ENCODE assay signal across 8 cellular contexts in the genomic region with DNA sequence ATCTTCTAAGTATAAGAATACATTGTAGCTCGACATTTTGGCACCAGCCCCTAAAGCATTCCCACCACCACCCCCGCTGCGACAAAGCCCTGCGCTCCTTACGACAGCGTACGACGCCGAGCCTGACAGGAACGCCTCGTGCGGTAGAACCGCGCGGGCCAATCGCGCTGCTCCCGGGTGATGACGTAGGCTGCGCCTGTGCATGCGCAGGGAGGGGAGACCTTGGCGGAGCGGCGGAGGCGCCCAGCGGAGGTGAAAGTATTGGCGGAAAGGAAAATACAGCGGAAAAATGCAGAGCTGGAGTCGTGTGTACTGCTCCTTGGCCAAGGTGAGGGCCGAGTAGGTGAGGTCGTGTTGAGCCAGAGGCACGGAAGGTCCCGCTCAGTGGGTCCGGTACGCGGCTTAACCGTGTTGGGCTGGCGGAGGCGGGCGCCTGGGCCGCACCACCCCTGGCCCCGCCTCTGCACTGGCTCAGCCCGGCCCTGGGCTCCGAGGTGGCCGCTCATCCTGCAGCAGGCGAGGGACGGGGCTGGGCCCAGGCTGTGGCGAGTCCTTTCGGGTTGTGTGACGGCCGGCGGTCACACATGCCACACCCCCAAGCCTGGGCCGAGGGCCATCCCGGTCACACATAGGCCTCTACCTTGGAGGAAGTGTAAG. TPM values are rescaled to one million over a fixed set of nuclear protein-coding genes. Genes with fewer than 3 reads are reported as not detected.
DNase-seq lines count a peak whose midpoint lies in the region; ATAC-seq, FAIRE-seq and TF ChIP-seq lines count a peak whose summit lies in the region.

A gene with protein sequence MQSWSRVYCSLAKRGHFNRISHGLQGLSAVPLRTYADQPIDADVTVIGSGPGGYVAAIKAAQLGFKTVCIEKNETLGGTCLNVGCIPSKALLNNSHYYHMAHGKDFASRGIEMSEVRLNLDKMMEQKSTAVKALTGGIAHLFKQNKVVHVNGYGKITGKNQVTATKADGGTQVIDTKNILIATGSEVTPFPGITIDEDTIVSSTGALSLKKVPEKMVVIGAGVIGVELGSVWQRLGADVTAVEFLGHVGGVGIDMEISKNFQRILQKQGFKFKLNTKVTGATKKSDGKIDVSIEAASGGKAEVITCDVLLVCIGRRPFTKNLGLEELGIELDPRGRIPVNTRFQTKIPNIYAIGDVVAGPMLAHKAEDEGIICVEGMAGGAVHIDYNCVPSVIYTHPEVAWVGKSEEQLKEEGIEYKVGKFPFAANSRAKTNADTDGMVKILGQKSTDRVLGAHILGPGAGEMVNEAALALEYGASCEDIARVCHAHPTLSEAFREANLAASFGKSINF (plus strand): TSS at position 222 of the 657 bp plus-strand sequence. CDS start 68 bp downstream, at position 290.

- peak within 1 kb of the TSS; percentile 90 to 100 (median 99) for H3K27ac Mint-ChIP-seq in CD8-positive, alpha-beta memory T cell

- H3K4me2 ChIP-seq in H1 (ENCODE audit: insufficient read depth in 1 of 2, low read depth in 2 of 2, low read length in 2 of 2): peak within 1 kb of the TSS; percentile 70 to 97
- peak within 1 kb of the TSS; percentile 97 for H3K4me2 ChIP-seq in mesendoderm (ENCODE audit: low read length)

- H4K91ac ChIP-seq in H1 (replicated peaks; ENCODE audit: insufficient read length, low read length): peak within 1 kb of the TSS; percentile 85

- TF ChIP-seq EP300 in H1 (IDR thresholded peaks at IDR 0.05; ENCODE audit: borderline replicate concordance in 1 of 2, low read depth in 2 of 2, low read length in 2 of 2): no peak

- H3K4me1 ChIP-seq in CD8-positive, alpha-beta memory T cell (ENCODE audit: insufficient read depth, low read length): peaks cover 40% of the 10 kb centered on the region
- H3K4me1 ChIP-seq in H1 (replicated peaks in 1 of 4; ENCODE audit: control insufficient read depth in 3 of 4, insufficient read depth in 4 of 4, low read length in 3 of 4) (peaks cover 0 to 6% (median 3%) of the 10 kb centered on the region in 4 experiments; a peak in 1 of 7 replicates), mesendoderm (ENCODE audit: control insufficient read depth, low read depth, low read length) (peaks cover 5% of the 10 kb centered on the region)

- 0 out of 2 replicates have a peak within 1 kb of the TSS, but pooled peaks have one; percentile 53 for H2BK12ac ChIP-seq in H1 (ENCODE audit: low read depth, low read length)

- peaks cover 1 to 5% of the 10 kb centered on the region in 2 experiments for H4K20me1 ChIP-seq in H1 (replicated peaks in 1 of 2; ENCODE audit: control insufficient read depth in 1 of 2, insufficient read depth in 2 of 2, low read length in 2 of 2)

- H3K4ac ChIP-seq in H1 (replicated peaks; ENCODE audit: insufficient read length, low read depth, low read length) (peak within 1 kb of the TSS; percentile 49), mesendoderm (ENCODE audit: low read depth, low read length) (no peak within 1 kb of the TSS)

- H3K9ac ChIP-seq in H1 (replicated peaks in 1 of 4; ENCODE audit: extremely low read depth in 1 of 4, low read depth in 3 of 4, low read length in 3 of 4) (peak within 1 kb of the TSS; percentile 75 to 90 (median 88)), mesendoderm (ENCODE audit: low read length) (peak within 1 kb of the TSS; percentile 92)

- H4K5ac ChIP-seq in H1 (ENCODE audit: insufficient read length, low read depth, low read length) (peak within 1 kb of the TSS; percentile 88), mesendoderm (ENCODE audit: low read length) (no peak within 1 kb of the TSS)

- H2BK120ac ChIP-seq in H1 (replicated peaks; ENCODE audit: low read depth, low read length) (no peak within 1 kb of the TSS), mesendoderm (ENCODE audit: low read depth, low read length) (no peak within 1 kb of the TSS)

- DNase-seq in CD8-positive, alpha-beta memory T cell: peak; percentile 90 to 95 (median 92)
- peak; percentile 93 for DNase-seq in HT-29 (ENCODE audit: low spot score)
- DNase-seq in NOMO-1 (lab: John Stamatoyannopoulos, UW; ENCODE audit: unreplicated experiment in 2 of 2): peak; percentile 79 to 82
- peak; percentile 87 to 88 for DNase-seq in activated CD8-positive, alpha-beta memory T cell treated with anti-CD3 and anti-CD28 coated beads for 4 hours (ENCODE audit: low read depth in 2 of 2)
- DNase-seq in H1 (ENCODE audit: low read depth in 1 of 2, low spot score in 2 of 2): peak; percentile 67 to 95
- DNase-seq in mesendoderm: peak; percentile 96
- DNase-seq in stimulated activated CD8-positive, alpha-beta memory T cell treated with anti-CD3 and anti-CD28 coated beads, Interleukin-15, amount 100 ng/mL, for 1 hour (ENCODE audit: low read depth): peak; percentile 87

- no peaks in the 10 kb centered on the region for H3K9me3 ChIP-seq in CD8-positive, alpha-beta memory T cell (ENCODE audit: low read length)
- H3K9me3 ChIP-seq in H1 (ENCODE audit: insufficient read depth in 2 of 2, low read depth in 1 of 2, low read length in 1 of 2): peaks cover 0 to 3% of the 10 kb centered on the region in 2 experiments; a peak in 1 of 4 replicates

- TF ChIP-seq POLR2A in H1 (IDR thresholded peaks at IDR 0.05; ENCODE audit: control extremely low read depth in 1 of 2, low read depth in 2 of 2, low read length in 2 of 2): peak in 1 of 2 experiments; percentile 75; a peak in 2 of 3 replicates

- H2BK5ac ChIP-seq in H1 (ENCODE audit: low read depth, low read length) (peak within 1 kb of the TSS; percentile 98), mesendoderm (ENCODE audit: low read length) (peak within 1 kb of the TSS; percentile 55)

- H3K4me1 Mint-ChIP-seq in CD8-positive, alpha-beta memory T cell: peaks cover 48 to 57% (median 54%) of the 10 kb centered on the region in 3 donors

- no peak for FAIRE-seq in H1 (lab: Jason Lieb, UNC)

- H3K79me1 ChIP-seq in H1 (ENCODE audit: low read depth, low read length): peaks cover 4% of the 10 kb centered on the region; the same call in 1 of the 2 replicates
- H3K79me1 ChIP-seq in mesendoderm (ENCODE audit: low read length): peaks cover 18% of the 10 kb centered on the region

- H3K36me3 ChIP-seq in CD8-positive, alpha-beta memory T cell (ENCODE audit: insufficient read depth, low read length): peaks cover 10% of the 10 kb centered on the region
- H3K36me3 ChIP-seq in H1 (ENCODE audit: control insufficient read depth in 2 of 4, insufficient read depth in 4 of 4, low read length in 3 of 4) (peaks cover 0 to 23% (median 9%) of the 10 kb centered on the region in 4 experiments; a peak in 5 of 8 replicates), mesendoderm (ENCODE audit: control insufficient read depth, insufficient read depth, low read length) (peaks cover under 1% of the 10 kb centered on the region)

- no peak within 1 kb of the TSS; the same call in 1 of the 2 replicates for H2BK20ac ChIP-seq in H1 (ENCODE audit: low read length)

- peak within 1 kb of the TSS; percentile 93 for H2AFZ ChIP-seq in H1 (ENCODE audit: low read length)

- no peak within 1 kb of the TSS for H3K14ac ChIP-seq in H1 (ENCODE audit: insufficient read length)

- H3K23ac ChIP-seq in H1 (ENCODE audit: insufficient read length): no peak within 1 kb of the TSS
- no peak within 1 kb of the TSS for H3K23ac ChIP-seq in mesendoderm (ENCODE audit: low read length)

- H3K23me2 ChIP-seq in H1 (ENCODE audit: low read depth, low read length): peaks cover 5% of the 10 kb centered on the region; the same call in 1 of the 2 replicates

- H2BK15ac ChIP-seq in H1 (ENCODE audit: low read length) (no peak within 1 kb of the TSS; the same call in 1 of the 2 replicates), mesendoderm (replicated peaks; ENCODE audit: low read depth) (no peak within 1 kb of the TSS)

- H4K8ac ChIP-seq in H1 (ENCODE audit: extremely low read depth, insufficient read depth, low read length): peak within 1 kb of the TSS; percentile 54
- H4K8ac ChIP-seq in mesendoderm (ENCODE audit: low read depth, low read length): peak within 1 kb of the TSS; percentile 91

- TF ChIP-seq CTCF in H1 (IDR thresholded peaks at IDR 0.05; ENCODE audit: control extremely low read depth in 1 of 3, insufficient read depth in 1 of 3, low read depth in 1 of 3, low read length in 3 of 3): no peak

- CTCF ChIA-PET in CD8-positive, alpha-beta memory T cell (lab: Charles Lee): interaction anchor here (0.8 to 6.4 kb wide), 4 partner anchors 11 to 165 kb away, joined by 3 to 38 read pairs (median 16); a partner anchor contains a TSS
- CTCF ChIA-PET in H1 (lab: Charles Lee; ENCODE audit: partially characterized antibody): interaction anchor here (0.9 to 3.8 kb wide), 8 partner anchors 8 to 246 kb away, joined by 3 to 31 read pairs (median 3); no protein-coding TSS in a partner anchor

- no peak for TF ChIP-seq RAD21 in H1 (IDR thresholded peaks at IDR 0.05 in 1 of 2, conservative IDR thresholded peaks at IDR 0.05 in 1 of 2; ENCODE audit: low read depth in 2 of 2, low read length in 2 of 2)

- H3K27ac ChIP-seq in CD8-positive, alpha-beta memory T cell (ENCODE audit: low read depth, low read length): peak within 1 kb of the TSS; percentile 93
- H3K27ac ChIP-seq in H1 (ENCODE audit: low read depth, low read length): peak within 1 kb of the TSS; percentile 85
- H3K27ac ChIP-seq in mesendoderm (ENCODE audit: low read depth, low read length): peak within 1 kb of the TSS; percentile 85

- peaks cover 4 to 38% (median 11%) of the 10 kb centered on the region in 3 donors for H3K36me3 Mint-ChIP-seq in CD8-positive, alpha-beta memory T cell

- no peaks in the 10 kb centered on the region for H3K9me3 Mint-ChIP-seq in CD8-positive, alpha-beta memory T cell

- POLR2A ChIA-PET in CD8-positive, alpha-beta memory T cell (lab: Charles Lee): interaction anchor here (0.7 to 2.3 kb wide), 4 partner anchors 10 to 723 kb away, joined by 3 to 13 read pairs (median 6); a partner anchor contains a TSS
- POLR2A ChIA-PET in H1 (lab: Charles Lee; ENCODE audit: partially characterized antibody): interaction anchor here (1.0 to 1.1 kb wide), 2 partner anchors 11 to 115 kb away, joined by 3 read pairs; no protein-coding TSS in a partner anchor

- H3K79me2 ChIP-seq in H1 (ENCODE audit: control insufficient read depth in 1 of 2, insufficient read depth in 2 of 2, low read length in 2 of 2) (peaks cover 2 to 46% of the 10 kb centered on the region in 2 experiments; a peak in 3 of 4 replicates), mesendoderm (ENCODE audit: control insufficient read depth, insufficient read depth, low read length) (peaks cover 12% of the 10 kb centered on the region)

- WGBS in H1 (ENCODE audit: extremely low coverage in 1 of 2, insufficient coverage in 1 of 2, insufficient read length in 1 of 2, insufficient replicate concordance in 2 of 2, low coverage in 1 of 2, low lambda C conversion rate in 2 of 2, missing lambda C conversion rate in 1 of 2), 2 experiments: 1% methylated on average over 48 of the region's 54 CpGs; no CpG with 5 or more reads in 1 of the 2 experiments
- no CpG with 5 or more reads among the region's 54 CpGs for WGBS in mesendoderm (ENCODE audit: extremely low coverage, insufficient coverage, low lambda C conversion rate)

- H3K4me3 ChIP-seq in CD8-positive, alpha-beta memory T cell (ENCODE audit: low read length): peak within 1 kb of the TSS; percentile 86
- H3K4me3 ChIP-seq in H1 (ENCODE audit: extremely low read depth in 1 of 4, insufficient read depth in 2 of 4, low read depth in 3 of 4, low read length in 4 of 4) (peak within 1 kb of the TSS; percentile 67 to 88 (median 75)), mesendoderm (ENCODE audit: low read length) (peak within 1 kb of the TSS; percentile 97)

- H2AK5ac ChIP-seq in H1 (ENCODE audit: low read depth, low read length) (no peak within 1 kb of the TSS), mesendoderm (ENCODE audit: low read length) (no peak within 1 kb of the TSS)

- ATAC-seq in GM19468 (IDR thresholded peaks at IDR 0.05; ENCODE audit: extremely low read depth, unreplicated experiment): peak; percentile 94

- H3K56ac ChIP-seq in H1 (replicated peaks; ENCODE audit: insufficient read length, low read depth, low read length): peak within 1 kb of the TSS; percentile 86
- H3K56ac ChIP-seq in mesendoderm (ENCODE audit: low read length): peak within 1 kb of the TSS; percentile 99

- H3K27me3 Mint-ChIP-seq in CD8-positive, alpha-beta memory T cell: peaks cover 0 to 4% of the 10 kb centered on the region in 2 donors

- H3K18ac ChIP-seq in H1 (ENCODE audit: extremely low read depth, low read length) (peak within 1 kb of the TSS; percentile 100), mesendoderm (ENCODE audit: low read length) (peak within 1 kb of the TSS; percentile 77)

- H3K27me3 ChIP-seq in CD8-positive, alpha-beta memory T cell (ENCODE audit: insufficient read depth, low read length, poor library complexity, severe bottlenecking): no peaks in the 10 kb centered on the region
- no peaks in the 10 kb centered on the region for H3K27me3 ChIP-seq in H1 (replicated peaks in 1 of 4; ENCODE audit: control insufficient read depth in 3 of 4, extremely low read depth in 1 of 4, insufficient read depth in 3 of 4, low read length in 3 of 4)
- H3K27me3 ChIP-seq in mesendoderm (ENCODE audit: insufficient read depth, low read length, poor library complexity): no peaks in the 10 kb centered on the region

- H3K4me3 Mint-ChIP-seq in CD8-positive, alpha-beta memory T cell: peak within 1 kb of the TSS; percentile 91 to 100 (median 98)

RNA-seq across cellular contexts. Expression of the gene that starts here (rescaled TPM):
- 100 to 1,000 TPM; 121 TPM for total RNA-seq in CD8-positive, alpha-beta memory T cell
- 53.4 TPM for polyA plus RNA-seq in CD8-positive, alpha-beta memory T cell
- 32.8 and 36.0 TPM in 2 replicates for total RNA-seq in HT-29 (2014; rRNA removed; shearing (Covaris generic))
- 63.7 and 71.4 TPM in 2 replicates for total RNA-seq in H1 (2021; fragmentation: NEBNext Ultra II Directional; extraction: Animal tissue kit (Norgen Biotek cat#: 25700))
- polyA plus RNA-seq in H1 (2011; rRNA removed): 67.8 and 88.5 TPM in 2 replicates
- 97.4 TPM for polyA plus RNA-seq in H1 (2011; cell fraction: cytosol; rRNA removed)
- 21.0 TPM for polyA plus RNA-seq in H1 (2011; cell fraction: nucleus; rRNA removed)
- polyA plus RNA-seq in H1 (2012, experiment 1 of 2): 69.3 to 114 TPM (median 88.5 TPM) in 4 replicates
- 10.2 TPM for polyA plus RNA-seq in H1 (2012, experiment 2 of 2)
- 67.9 TPM for polyA plus RNA-seq in H1 (2013, experiment 1 of 2)
- polyA plus RNA-seq in H1 (2013, experiment 2 of 2): 73.0 TPM
- polyA minus RNA-seq in H1 (2011; rRNA and poly(A)+ RNA removed): 114 and 116 TPM in 2 replicates
- polyA minus RNA-seq in H1 (2011; cell fraction: cytosol; rRNA and poly(A)+ RNA removed): 37.8 TPM
- 42.0 TPM for polyA minus RNA-seq in H1 (2011; cell fraction: nucleus; rRNA and poly(A)+ RNA removed)
- 99.0 TPM for polyA plus RNA-seq in mesendoderm (2013, experiment 1 of 2)
- polyA plus RNA-seq in mesendoderm (2013, experiment 2 of 2): 101 TPM

Comparison
In these comparisons a context has a peak if more than half of its experiments do, and no peak if none do; other contexts are left out.
1. Peak in every context shown above with its lines: DNase-seq, ATAC-seq, H3K4me3 ChIP-seq and H3K27ac ChIP-seq.